Comparison of ENCODE assay signal across 9 cellular contexts in genomic region chr6:2763876-2764540, GRCh38. TPM values are rescaled to one million over a fixed set of nuclear protein-coding genes. Genes with fewer than 3 reads are reported as not detected.
DNase-seq lines count a peak whose midpoint lies in the region; FAIRE-seq and TF ChIP-seq lines count a peak whose summit lies in the region.
"Had no signal": no experiment of that assay in that cellular context is flagged by ENCODE, and none has a peak within 500 bp of the region (broad histone marks: within the 10 kb centered on the region; RNA-seq: fewer than 3 reads in every experiment).

No MANE protein-coding gene starts in this region.

- POLR2A ChIA-PET in activated CD4-positive, alpha-beta T cell treated with anti-CD3 and anti-CD28 coated beads, Interleukin-2, amount 10 ng/mL, durations not matched to agents 7 days and 5 days (lab: Charles Lee) = interaction anchor here (0.6 kb wide), 1 partner anchor 106 kb away, joined by 7 read pairs; no protein-coding TSS in a partner anchor

- H3K79me2 ChIP-seq in keratinocyte (ENCODE audit: control insufficient read depth, insufficient read depth, low read length) = peaks cover 33% of the 10 kb centered on the region

- H3K27ac Mint-ChIP-seq in activated CD4-positive, alpha-beta T cell treated with anti-CD3 and anti-CD28 coated beads, Interleukin-2, amount 10 ng/mL, durations not matched to agents 7 days and 5 days = peak overlapping the region; percentile 96
- H3K27ac Mint-ChIP-seq in activated naive CD8-positive, alpha-beta T cell = peak overlapping the region; percentile 96

- peaks cover 8% of the 10 kb centered on the region for H4K20me1 ChIP-seq in keratinocyte (ENCODE audit: control insufficient read depth, extremely low read depth, insufficient read depth, low read length)

- FAIRE-seq in keratinocyte (lab: Jason Lieb, UNC) = no peak
- FAIRE-seq: G401.6 had no signal

- H3K4me2 ChIP-seq in keratinocyte (ENCODE audit: control insufficient read depth, extremely low read depth, insufficient read depth, low read depth, low read length) = peak overlapping the region; percentile 82

- TF ChIP-seq CTCF in keratinocyte (optimal IDR thresholded peaks at IDR 0.05 in 1 of 3, IDR thresholded peaks at IDR 0.05 in 1 of 3, conservative IDR thresholded peaks at IDR 0.05 in 1 of 3; ENCODE audit: extremely low read depth in 1 of 3, insufficient read depth in 2 of 3, low read length in 3 of 3) = no peak

- dilution Hi-C loops in keratinocyte (cut with MboI; ENCODE audit: extremely low pct_ligation_motif_present, low sequenced_read_pairs) = no loop called here

- no peak for DNase-seq in activated CD4-positive, alpha-beta T cell treated with anti-CD3 and anti-CD28 coated beads, Interleukin-2, amount 10 ng/mL, durations not matched to agents 7 days and 5 days
- no peak for DNase-seq in activated CD4-positive, alpha-beta T cell treated with anti-CD3 and anti-CD28 coated beads for 48 hours
- no peak for DNase-seq in keratinocyte (ENCODE audit: low read depth, low spot score)
- no peak for DNase-seq in NCI-H1105 treated with DMSO at 0.1 percent for 48 hours (lab: John Stamatoyannopoulos, UW)
- DNase-seq in NCI-H2107 (lab: John Stamatoyannopoulos, UW) = no peak
- DNase-seq in middle frontal gyrus (ENCODE audit: extremely low spot score, low spot score) = no peak

- peak overlapping the region; percentile 94 for H3K4me3 Mint-ChIP-seq in activated CD4-positive, alpha-beta T cell treated with anti-CD3 and anti-CD28 coated beads, Interleukin-2, amount 10 ng/mL, durations not matched to agents 7 days and 5 days
- peak overlapping the region; percentile 90 for H3K4me3 Mint-ChIP-seq in activated naive CD8-positive, alpha-beta T cell

- H3K9me3 Mint-ChIP-seq in activated CD4-positive, alpha-beta T cell treated with anti-CD3 and anti-CD28 coated beads, Interleukin-2, amount 10 ng/mL, durations not matched to agents 7 days and 5 days = no peaks in the 10 kb centered on the region
- no peaks in the 10 kb centered on the region for H3K9me3 Mint-ChIP-seq in activated naive CD8-positive, alpha-beta T cell (ENCODE audit: low read depth)

- peaks cover 0 to 3% of the 10 kb centered on the region in 2 experiments for H3K36me3 ChIP-seq in keratinocyte (ENCODE audit: control insufficient read depth in 2 of 2, extremely low read depth in 1 of 2, insufficient read depth in 2 of 2, low read length in 2 of 2)
- H3K36me3 ChIP-seq in thymus (ENCODE audit: control insufficient read depth, insufficient read depth) = no peaks in the 10 kb centered on the region

- peak overlapping the region; percentile 49 to 84 (median 71) for H3K4me3 ChIP-seq in keratinocyte (ENCODE audit: control insufficient read depth in 2 of 3, extremely low read depth in 1 of 3, insufficient read depth in 2 of 3, low read depth in 1 of 3, low read length in 3 of 3)
- peak overlapping the region; percentile 64 for H3K4me3 ChIP-seq in thymus (ENCODE audit: low read length)

- no peaks in the 10 kb centered on the region for H3K27me3 Mint-ChIP-seq in activated CD4-positive, alpha-beta T cell treated with anti-CD3 and anti-CD28 coated beads, Interleukin-2, amount 10 ng/mL, durations not matched to agents 7 days and 5 days
- no peaks in the 10 kb centered on the region for H3K27me3 Mint-ChIP-seq in activated naive CD8-positive, alpha-beta T cell

- peak overlapping the region; percentile 82 for H3K9ac ChIP-seq in keratinocyte (ENCODE audit: control insufficient read depth, extremely low read depth, insufficient read depth, low read length)

- CTCF ChIA-PET in activated CD4-positive, alpha-beta T cell treated with anti-CD3 and anti-CD28 coated beads, Interleukin-2, amount 10 ng/mL, durations not matched to agents 7 days and 5 days (lab: Charles Lee) = interaction anchor here (1.0 to 3.6 kb wide), 4 partner anchors 17 to 32 kb away, joined by 3 to 22 read pairs (median 3); no protein-coding TSS in a partner anchor

- peaks cover 3% of the 10 kb centered on the region for H3K9me1 ChIP-seq in keratinocyte (ENCODE audit: control insufficient read depth, extremely low read depth, insufficient read depth, low read length)

- H2AFZ ChIP-seq in keratinocyte (ENCODE audit: control insufficient read depth, low read length) = peak overlapping the region; percentile 97

- H3K9me3 ChIP-seq in keratinocyte (ENCODE audit: control insufficient read depth, low read depth, low read length) (no peaks in the 10 kb centered on the region), thymus (ENCODE audit: control insufficient read depth) (no peaks in the 10 kb centered on the region)

- WGBS in thymus = 83% methylated on average over 27 of the region's 27 CpGs

- H3K4me1 ChIP-seq in keratinocyte (ENCODE audit: control insufficient read depth, extremely low read depth, insufficient read depth, low read length) = peaks cover 22% of the 10 kb centered on the region
- peaks cover 18% of the 10 kb centered on the region for H3K4me1 ChIP-seq in thymus (ENCODE audit: control insufficient read depth, insufficient read depth, low read length)

- peaks cover 46% of the 10 kb centered on the region for H3K4me1 Mint-ChIP-seq in activated CD4-positive, alpha-beta T cell treated with anti-CD3 and anti-CD28 coated beads, Interleukin-2, amount 10 ng/mL, durations not matched to agents 7 days and 5 days
- peaks cover 41% of the 10 kb centered on the region for H3K4me1 Mint-ChIP-seq in activated naive CD8-positive, alpha-beta T cell (ENCODE audit: low read depth)

- H3K27ac ChIP-seq in keratinocyte (ENCODE audit: control insufficient read depth, insufficient read depth, low read length) = peak overlapping the region; percentile 94
- H3K27ac ChIP-seq in thymus (ENCODE audit: low read depth) = peak overlapping the region; percentile 43

- H3K36me3 Mint-ChIP-seq in activated CD4-positive, alpha-beta T cell treated with anti-CD3 and anti-CD28 coated beads, Interleukin-2, amount 10 ng/mL, durations not matched to agents 7 days and 5 days (ENCODE audit: low read depth) = peaks cover 17% of the 10 kb centered on the region
- peaks cover 5% of the 10 kb centered on the region for H3K36me3 Mint-ChIP-seq in activated naive CD8-positive, alpha-beta T cell

- H3K27me3 ChIP-seq in keratinocyte (ENCODE audit: control insufficient read depth, extremely low read depth, insufficient read depth, low read length) = no peaks in the 10 kb centered on the region
- H3K27me3 ChIP-seq in thymus (ENCODE audit: control insufficient read depth, insufficient read depth) = no peaks in the 10 kb centered on the region

RNA-seq across cellular contexts. Expression of gene WRNIP1, which starts 1.2 kb away (rescaled TPM):
- total RNA-seq in activated CD4-positive, alpha-beta T cell treated with anti-CD3 and anti-CD28 coated beads, Interleukin-2, amount 10 ng/mL, durations not matched to agents 7 days and 5 days = 10 to 100 TPM; 48.0 to 50.5 TPM
- polyA plus RNA-seq in keratinocyte = 52.3 to 55.1 TPM (median 54.6 TPM) in 3 replicates
- 47.0 TPM for polyA plus RNA-seq in keratinocyte (2011; ENCODE audit: low read depth)
- polyA plus RNA-seq in keratinocyte (2011; cell fraction: cytosol; rRNA removed) = 40.7 and 50.1 TPM in 2 replicates
- 64.8 and 66.7 TPM in 2 replicates for polyA plus RNA-seq in keratinocyte (2011; cell fraction: nucleus; rRNA removed)
- 38.4 and 45.5 TPM in 2 replicates for polyA plus RNA-seq in keratinocyte (2012; ENCODE audit: low replicate concordance)
- polyA minus RNA-seq in keratinocyte = 38.9 to 48.4 TPM (median 45.6 TPM) in 3 replicates
- 28.0 TPM for polyA minus RNA-seq in keratinocyte (2011; cell fraction: cytosol; rRNA and poly(A)+ RNA removed)
- polyA minus RNA-seq in keratinocyte (2011; cell fraction: nucleus; rRNA and poly(A)+ RNA removed) = 26.2 and 31.6 TPM in 2 replicates
- 85.3 TPM for polyA plus RNA-seq in thymus

RNA-seq across cellular contexts. Expression of gene MYLK4, which starts 13.3 kb away (rescaled TPM):
- total RNA-seq in activated CD4-positive, alpha-beta T cell treated with anti-CD3 and anti-CD28 coated beads, Interleukin-2, amount 10 ng/mL, durations not matched to agents 7 days and 5 days = under 1 TPM; 0.62 to 0.69 TPM
- polyA plus RNA-seq in keratinocyte (0.22 to 0.31 TPM (median 0.31 TPM) in 3 replicates), thymus (0.52 TPM)
- 0.07 TPM for polyA plus RNA-seq in keratinocyte (2011; ENCODE audit: low read depth)
- polyA plus RNA-seq in keratinocyte (2011; cell fraction: cytosol; rRNA removed) = 0.10 and 0.19 TPM in 2 replicates
- polyA plus RNA-seq in keratinocyte (2011; cell fraction: nucleus; rRNA removed) = 0.92 and 1.1 TPM in 2 replicates
- polyA plus RNA-seq in keratinocyte (2012; ENCODE audit: low replicate concordance) = 0.08 and 0.11 TPM in 2 replicates
- 0.07 to 0.32 TPM in 2 of 3 replicates, not detected in the other for polyA minus RNA-seq in keratinocyte
- polyA minus RNA-seq in keratinocyte (2011; cell fraction: cytosol; rRNA and poly(A)+ RNA removed) = not detected
- polyA minus RNA-seq in keratinocyte (2011; cell fraction: nucleus; rRNA and poly(A)+ RNA removed) = 0.11 and 0.54 TPM in 2 replicates
